Comparison of ENCODE assay signal across 8 cellular contexts in genomic region chr13:48160879-48161278, GRCh38.
DNase-seq lines count a peak whose midpoint lies in the region; ATAC-seq, FAIRE-seq and TF ChIP-seq lines count a peak whose summit lies in the region.

No MANE protein-coding gene starts in this region.

- H3K4me3 ChIP-seq in foreskin fibroblast (ENCODE audit: low read depth in 1 of 2, low read length in 2 of 2) (no peak overlapping the region), skin epidermis (no peak overlapping the region)

- no peak for TF ChIP-seq CTCF in foreskin fibroblast (IDR thresholded peaks at IDR 0.05; ENCODE audit: low read depth, low read length)

- DNase-seq in GM18507 (ENCODE audit: extremely low spot score, insufficient read length, low read depth) (no peak), foreskin fibroblast (peak; percentile 1 to 44), AML-193 (lab: John Stamatoyannopoulos, UW) (no peak), NCI-H1092 (lab: John Stamatoyannopoulos, UW) (no peak), GOT3 (lab: John Stamatoyannopoulos, UW) (no peak), NCI-H2081 treated with DMSO at 0.1 percent for 48 hours (lab: John Stamatoyannopoulos, UW) (no peak)

- peak; percentile 37; the same call in 1 of the 3 replicates for ATAC-seq in SK-N-SH treated with all-trans-retinoic acid at 6 μM for 48 hours

- peak overlapping the region; percentile 34 to 93 (median 87) for H3K27ac ChIP-seq in skin epidermis

- peak; percentile 57 for FAIRE-seq in GM18507 (lab: Jason Lieb, UNC)

TF ChIP-seq in SK-N-SH treated with all-trans-retinoic acid at 6 μM for 48 hours, 23 proteins besides CTCF, POLR2A, EP300 and RAD21:
- TF ChIP-seq CSRNP3 (CRISPR knock-in tag; IDR thresholded peaks at IDR 0.05) = no peak

Comparison
In these comparisons a context has a peak if more than half of its experiments do, and no peak if none do; other contexts are left out.
1. DNase-seq: peak in foreskin fibroblast (2 of 2); none in GM18507 (single experiment), AML-193 (0 of 2), NCI-H1092 (single experiment), GOT3 (single experiment) and NCI-H2081 treated with DMSO at 0.1 percent for 48 hours (single experiment).